Comparison of ENCODE assay signal across 8 cellular contexts in genomic region chr2:218908721-218909619, GRCh38. TPM values are rescaled to one million over a fixed set of nuclear protein-coding genes. Genes with fewer than 3 reads are reported as not detected.
DNase-seq lines count a peak whose midpoint lies in the region; ATAC-seq and TF ChIP-seq lines count a peak whose summit lies in the region.

No MANE protein-coding gene starts in this region.

- ATAC-seq in GM18858 (IDR thresholded peaks at IDR 0.05; ENCODE audit: unreplicated experiment) (peak; percentile 82), HG03097 (IDR thresholded peaks at IDR 0.05; ENCODE audit: low FRiP score, unreplicated experiment) (peak; percentile 91)

- H3K27ac ChIP-seq in A673 (ENCODE audit: low read depth, low read length, poor library complexity, severe bottlenecking) (peak overlapping the region; percentile 68), colonic mucosa (no peak overlapping the region)

- POLR2A ChIA-PET in A673 (lab: Charles Lee; ENCODE audit: low non-redundant PET) = no interaction called here

- DNase-seq in A673 (ENCODE audit: low spot score) = peak; percentile 94
- DNase-seq in NCI-H2227 treated with DMSO at 0.1 percent for 48 hours (lab: John Stamatoyannopoulos, UW) = peak; percentile 97
- DNase-seq in activated CD4-positive, alpha-beta T cell treated with anti-CD3 and anti-CD28 coated beads for 24 hours (ENCODE audit: low read depth in 2 of 2) = peak; percentile 79 to 89
- DNase-seq in colonic mucosa = peak; percentile 94
- peak; percentile 97 for DNase-seq in left kidney (ENCODE audit: low read depth, low spot score)
- DNase-seq in stimulated activated CD4-positive, alpha-beta T cell treated with anti-CD3 and anti-CD28 coated beads, Interleukin-1b, Interleukin-23, amount 100 ng/mL, for 24 hours (ENCODE audit: low read depth in 4 of 4, low spot score in 1 of 4) = peak; percentile 72 to 91 (median 84)

- intact Hi-C loops in A673 (cut with micrococcal nuclease; ENCODE audit: unreplicated experiment) = no loop called here
- intact Hi-C loops in colonic mucosa (cut with DNase I) = no loop called here

- H3K27me3 ChIP-seq in A673 (replicated peaks; ENCODE audit: insufficient read depth, low read depth, low read length, poor library complexity) = no peaks in the 10 kb centered on the region
- H3K27me3 ChIP-seq in colonic mucosa = no peaks in the 10 kb centered on the region

- CTCF ChIA-PET in A673 (lab: Charles Lee) = interaction anchor here (0.5 to 1.7 kb wide), 4 partner anchors 11 to 503 kb away, joined by 3 to 17 read pairs (median 6); no protein-coding TSS in a partner anchor

- BruUV-seq in A673 (replicated peaks; lab: Mats Ljungman, UMichigan) = TSS peak; percentile 68

- H3K9me3 ChIP-seq in A673 (ENCODE audit: low read depth, low read length, poor library complexity, severe bottlenecking) (no peaks in the 10 kb centered on the region), colonic mucosa (no peaks in the 10 kb centered on the region)

- peak overlapping the region; percentile 56 for H3K4me3 ChIP-seq in A673 (ENCODE audit: low read depth, low read length, poor library complexity, severe bottlenecking)
- peak overlapping the region; percentile 44 for H3K4me3 ChIP-seq in colonic mucosa

- H3K36me3 ChIP-seq in A673 (ENCODE audit: insufficient read depth, low read length, poor library complexity, severe bottlenecking) = no peaks in the 10 kb centered on the region
- H3K36me3 ChIP-seq in colonic mucosa = no peaks in the 10 kb centered on the region

- TF ChIP-seq CTCF in A673 (conservative IDR thresholded peaks at IDR 0.05; ENCODE audit: low read depth, low read length) (no peak), colonic mucosa (IDR thresholded peaks at IDR 0.05) (no peak)

- H3K9ac ChIP-seq in colonic mucosa (ENCODE audit: low read depth in 2 of 2, low read length in 2 of 2) = peak overlapping the region; percentile 44 to 62

- H3K4me1 ChIP-seq in A673 (ENCODE audit: insufficient read depth, low read length, poor library complexity, severe bottlenecking) (peaks cover 9% of the 10 kb centered on the region), colonic mucosa (no peaks in the 10 kb centered on the region)

RNA-seq across cellular contexts. Expression of gene WNT10A, which starts 28.3 kb away (rescaled TPM):
- total RNA-seq in A673 (2021) (0.47 and 0.81 TPM in 2 replicates), colonic mucosa (under 1 TPM; 0.44 to 0.61 TPM)

RNA-seq across cellular contexts. Expression of gene WNT6, which starts 49.4 kb away (rescaled TPM):
- total RNA-seq in A673 (2021) = not detected in 2 replicates
- under 1 TPM; 0.25 to 0.37 TPM for total RNA-seq in colonic mucosa

RNA-seq across cellular contexts. Expression of gene CDK5R2, which starts 50.5 kb away (rescaled TPM):
- total RNA-seq in A673 (2021) (0.37 and 0.44 TPM in 2 replicates), colonic mucosa (under 1 TPM; 0.30 to 0.56 TPM)
